ENCODE assay signal across 8 cellular contexts in the genomic region with DNA sequence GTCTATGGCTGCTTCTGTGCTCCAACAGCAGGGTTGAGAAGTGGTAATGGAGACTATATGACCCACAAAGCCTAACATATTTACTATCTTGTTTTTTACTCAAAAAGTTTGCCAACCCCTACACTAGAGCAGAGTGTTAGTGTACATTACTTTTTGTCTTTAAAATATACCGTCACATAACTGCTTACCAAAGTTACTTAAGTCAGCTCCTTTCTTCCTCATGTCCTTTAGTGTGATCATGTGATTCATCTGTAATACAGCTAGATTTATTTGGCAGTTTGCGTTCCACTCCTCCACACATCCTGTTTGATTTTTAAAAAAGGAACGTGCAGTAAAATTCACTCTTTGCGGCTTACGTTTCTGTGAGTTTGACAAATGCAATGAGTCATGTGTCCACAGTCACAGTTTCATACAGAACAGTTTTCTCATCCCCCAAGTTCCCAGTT.
A peak's percentile ranks its signal among the peaks of the same experiment; 100 is the strongest.
DNase-seq lines count a peak whose midpoint lies in the region; ATAC-seq and TF ChIP-seq lines count a peak whose summit lies in the region.

No MANE protein-coding gene starts in this region.

- no peaks in the 10 kb centered on the region for H3K79me2 ChIP-seq in GM23248 (ENCODE audit: insufficient read depth)

- peak overlapping the region; percentile 77 for H3K27ac ChIP-seq in GM23248

- DNase-seq in GM12864 (ENCODE audit: low read depth) (peak; percentile 53), GM23248 (peak; percentile 91), MG63 (peak; percentile 26), amniotic stem cell (lab: John Stamatoyannopoulos, UW) (peak; percentile 68), memory B cell (ENCODE audit: low spot score in 2 of 2) (no peak), NCI-H82 treated with DMSO at 0.1 percent for 48 hours (lab: John Stamatoyannopoulos, UW; ENCODE audit: unreplicated experiment) (no peak), BE2C (no peak), 8988T (no peak)

- H3K4me1 ChIP-seq in GM23248 (ENCODE audit: insufficient read depth) (peaks cover 25% of the 10 kb centered on the region), BE2C (no peaks in the 10 kb centered on the region)

- ATAC-seq in memory B cell (ENCODE audit: low read depth): peak; percentile 24

- peaks cover 24% of the 10 kb centered on the region for H3F3A ChIP-seq in GM23248 (ENCODE audit: insufficient read depth)

- peak overlapping the region; percentile 71 for H2AFZ ChIP-seq in GM23248

- H3K27ac Mint-ChIP-seq in memory B cell: peak overlapping the region; percentile 11

- H3K9me2 ChIP-seq in GM23248 (ENCODE audit: insufficient read depth): no peaks in the 10 kb centered on the region

- peaks cover 7% of the 10 kb centered on the region for H3K4me1 Mint-ChIP-seq in memory B cell

- no peaks in the 10 kb centered on the region for H4K20me1 ChIP-seq in GM23248 (ENCODE audit: insufficient read depth)

- H3K4me3 ChIP-seq in GM12864 (ENCODE audit: low read depth, low read length) (no peak overlapping the region; the same call in 1 of the 2 replicates), GM23248 (peak overlapping the region; percentile 47), MG63 (no peak overlapping the region), BE2C (ENCODE audit: low read depth, low read length) (no peak overlapping the region)

- H3K36me3 ChIP-seq in GM23248 (ENCODE audit: low read depth) (no peaks in the 10 kb centered on the region), MG63 (no peaks in the 10 kb centered on the region), BE2C (no peaks in the 10 kb centered on the region)

- H3K27me3 Mint-ChIP-seq in memory B cell: peaks cover 1% of the 10 kb centered on the region

- in situ Hi-C loops in GM23248 (cut with MboI): no loop called here

- H3K9me3 ChIP-seq in GM23248 (ENCODE audit: low read depth) (no peaks in the 10 kb centered on the region), MG63 (no peaks in the 10 kb centered on the region), BE2C (no peaks in the 10 kb centered on the region)

- H3K9ac ChIP-seq in GM23248: peak overlapping the region; percentile 47

- TF ChIP-seq CTCF in GM12864 (IDR thresholded peaks at IDR 0.05; ENCODE audit: low read depth, low read length, missing control alignments) (no peak), BE2C (IDR thresholded peaks at IDR 0.05; ENCODE audit: low read depth, low read length) (no peak)

- 13 to 18% methylated on average over 5 of the region's 5 CpGs for WGBS in GM23248 (ENCODE audit: low coverage in 1 of 2, low lambda C conversion rate in 2 of 2, missing lambda C conversion rate in 2 of 2), 2 experiments

- H3K9me3 Mint-ChIP-seq in memory B cell: no peaks in the 10 kb centered on the region

- H3K27me3 ChIP-seq in GM23248 (replicated peaks; ENCODE audit: insufficient read depth) (no peaks in the 10 kb centered on the region), MG63 (no peaks in the 10 kb centered on the region), BE2C (no peaks in the 10 kb centered on the region)

- peak overlapping the region; percentile 85 for H3K4me2 ChIP-seq in GM23248 (ENCODE audit: unreplicated experiment)

- H3K36me3 Mint-ChIP-seq in memory B cell: no peaks in the 10 kb centered on the region

- no peak overlapping the region for H3K4me3 Mint-ChIP-seq in memory B cell

Comparison
In these comparisons a context has a peak if more than half of its experiments do, and no peak if none do; other contexts are left out.
1. DNase-seq: peak in GM12864 (single experiment), GM23248 (single experiment), MG63 (single experiment) and amniotic stem cell (single experiment); none in memory B cell (0 of 2), NCI-H82 treated with DMSO at 0.1 percent for 48 hours (single experiment), BE2C (single experiment) and 8988T (single experiment).